In the genomic region with DNA sequence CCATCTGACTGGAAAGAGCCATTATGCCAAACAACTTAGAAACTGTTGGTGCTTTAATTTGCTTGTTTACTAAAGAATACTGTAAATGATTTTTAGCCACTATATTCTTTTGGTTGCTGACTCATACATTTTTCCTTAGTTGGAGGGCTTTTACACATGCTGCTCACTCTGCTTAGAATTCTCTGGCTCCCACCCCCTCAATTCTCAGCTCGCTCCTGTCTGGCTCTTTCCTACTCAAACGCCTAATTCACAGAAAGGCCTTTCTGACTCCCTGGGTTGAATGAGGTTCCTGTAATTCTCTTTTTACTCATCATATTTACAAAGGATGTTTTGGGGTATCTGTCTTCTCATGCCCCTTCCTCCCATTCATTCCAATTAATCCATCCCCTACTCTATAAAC, we compare ENCODE assay signal across 21 cellular contexts. TPM values are rescaled to one million over a fixed set of nuclear protein-coding genes. Genes with fewer than 3 reads are reported as not detected.
"Had no signal": no experiment of that assay in that cellular context is flagged by ENCODE, and none has a peak within 500 bp of the region (broad histone marks: within the 10 kb centered on the region; RNA-seq: fewer than 3 reads in every experiment).

No MANE protein-coding gene starts in this region.

- H3K27me3 ChIP-seq: colonic mucosa, esophagus squamous epithelium, gastroesophageal sphincter, heart right ventricle, left lung had no signal

- H3K9me3 ChIP-seq: colonic mucosa, esophagus squamous epithelium, gastroesophageal sphincter, left lung, mucosa of descending colon had no signal

- H3K36me3 Mint-ChIP-seq: mesothelial cell of epicardium had no signal

- H3K4me3 ChIP-seq: colonic mucosa, esophagus squamous epithelium, gastroesophageal sphincter, heart right ventricle, left lung, lower lobe of right lung, mucosa of descending colon had no signal

- H3K27ac ChIP-seq: colonic mucosa, esophagus squamous epithelium, foreskin keratinocyte, gastroesophageal sphincter, heart right ventricle, left lung, lower lobe of right lung had no signal

- ATAC-seq: esophagus mucosa, foreskin keratinocyte, gastroesophageal sphincter, heart right ventricle, left cardiac atrium, left lung, left ventricle myocardium superior, lower lobe of right lung, mucosa of descending colon had no signal

- H3K9me3 Mint-ChIP-seq: dendritic cell treated with granulocyte-macrophage colony-stimulating factor and Interleukin-4, amounts not matched to agents 40 ng/mL and 50 ng/mL, for 4 days had no signal

- H3K4me1 ChIP-seq: colonic mucosa, esophagus squamous epithelium, foreskin keratinocyte, gastroesophageal sphincter, heart right ventricle, left lung, lower lobe of right lung had no signal

- H3K36me3 ChIP-seq: colonic mucosa, esophagus squamous epithelium, gastroesophageal sphincter, heart right ventricle, left lung, lower lobe of right lung had no signal

- H3K27ac Mint-ChIP-seq: dendritic cell treated with granulocyte-macrophage colony-stimulating factor and Interleukin-4, amounts not matched to agents 40 ng/mL and 50 ng/mL, for 4 days; mesothelial cell of epicardium had no signal

- DNase-seq: colonic mucosa; cortex of kidney; effector CD4-positive, alpha-beta T cell; effector memory CD4-positive, alpha-beta T cell; esophagus squamous epithelium; foreskin keratinocyte; heart right ventricle; hippocampal formation; left cardiac atrium; left lung; left ventricle myocardium superior; lower lobe of right lung; mesenchymal stem cell; mucosa of descending colon had no signal

RNA-seq across cellular contexts. Expression of a gene that starts 26.1 kb away (rescaled TPM):
- total RNA-seq: dermis microvascular lymphatic vessel endothelial cell, endothelial cell of umbilical vein, lung microvascular endothelial cell had no signal
